ENCODE assay signal across 20 cellular contexts in genomic region chr3:171190668-171191067, GRCh38.
DNase-seq lines count a peak whose midpoint lies in the region; ATAC-seq, FAIRE-seq and TF ChIP-seq lines count a peak whose summit lies in the region.
"Had no signal": no experiment of that assay in that cellular context is flagged by ENCODE, and none has a peak within 500 bp of the region (broad histone marks: within the 10 kb centered on the region; RNA-seq: fewer than 3 reads in every experiment).

No MANE protein-coding gene starts in this region.

- BruUV-seq in MCF 10A (replicated peaks; lab: Mats Ljungman, UMichigan): no TSS peak

- H3K27me3 ChIP-seq in breast epithelium: no peaks in the 10 kb centered on the region
- H3K27me3 ChIP-seq in small intestine (ENCODE audit: control insufficient read depth in 2 of 2, insufficient read depth in 2 of 2, low read length in 2 of 2): no peaks in the 10 kb centered on the region
- H3K27me3 ChIP-seq: SJSA1 had no signal

- TF ChIP-seq CTCF in MCF 10A (IDR thresholded peaks at IDR 0.05; ENCODE audit: unreplicated experiment): no peak
- TF ChIP-seq CTCF in breast epithelium (IDR thresholded peaks at IDR 0.05): no peak

- peaks cover 19% of the 10 kb centered on the region for H3K4me1 Mint-ChIP-seq in MCF 10A (ENCODE audit: insufficient read depth, unreplicated experiment)

- no peaks in the 10 kb centered on the region for H3K36me3 ChIP-seq in breast epithelium
- H3K36me3 ChIP-seq in small intestine (ENCODE audit: control insufficient read depth in 2 of 2, insufficient read depth in 2 of 2, low read length in 2 of 2): peaks cover 0 to 3% of the 10 kb centered on the region in 2 donors
- H3K36me3 ChIP-seq: SJSA1 had no signal

- DNase-seq in MCF 10A (ENCODE audit: unreplicated experiment) (peak; percentile 48), breast epithelium (ENCODE audit: low spot score in 2 of 2) (no peak), HTR-8/SVneo (ENCODE audit: insufficient read length, low spot score) (peak; percentile 15), amniotic epithelial cell (ENCODE audit: low read depth) (peak; percentile 43), small intestine (peak; percentile 36), T-helper 9 cell (no peak)
- DNase-seq: activated CD4-positive, alpha-beta T cell treated with anti-CD3 and anti-CD28 coated beads, Interleukin-2, amount 50 U/mL, for 1 hour; activated T-cell treated with anti-CD3 and anti-CD28 coated beads, Interleukin-2, amount 50 U/mL, for 48 hours; amniotic stem cell; CD8-positive, alpha-beta memory T cell; cerebellar nuclear complex; hypothalamus; MV-4-11; NCI-H1930; NCI-H446; psoas muscle; stimulated activated naive CD8-positive, alpha-beta T cell treated with anti-CD3 and anti-CD28 coated beads, Interleukin-15, Interleukin-2, amounts not matched to agents 100 U/mL and 50 U/mL, for 24 hours had no signal

- intact Hi-C loops in MCF 10A (cut with micrococcal nuclease): loop anchor here (5.0 to 10.0 kb wide), 2 partner anchors 92 to 164 kb away; no protein-coding TSS in a partner anchor
- intact Hi-C loops in breast epithelium (cut with DNase I; ENCODE audit: low total_unique reads): no loop called here

- no peaks in the 10 kb centered on the region for H3K9me3 Mint-ChIP-seq in MCF 10A (ENCODE audit: unreplicated experiment)
- H3K9me3 Mint-ChIP-seq: CD8-positive, alpha-beta memory T cell had no signal

- POLR2A ChIA-PET in MCF 10A (lab: Yijun Ruan, JAX): interaction anchor here (0.7 kb wide), 1 partner anchor 163 kb away, joined by 3 read pairs; no protein-coding TSS in a partner anchor

- H3K4me3 ChIP-seq in breast epithelium (no peak overlapping the region), small intestine (ENCODE audit: low read depth in 1 of 2, low read length in 2 of 2) (no peak overlapping the region)
- H3K4me3 ChIP-seq: psoas muscle, SJSA1 had no signal

- no peak overlapping the region for H3K27ac Mint-ChIP-seq in MCF 10A (ENCODE audit: low read depth, unreplicated experiment)

- FAIRE-seq in HTR-8/SVneo (lab: Jason Lieb, UNC) (no peak), small intestine (lab: Jason Lieb, UNC) (no peak)

- no peak for TF ChIP-seq POLR2A in breast epithelium (IDR thresholded peaks at IDR 0.05)

- H3K27ac ChIP-seq in breast epithelium (no peak overlapping the region), small intestine (ENCODE audit: low read depth in 1 of 2, low read length in 1 of 2) (no peak overlapping the region)
- H3K27ac ChIP-seq: psoas muscle, SJSA1 had no signal

- H3K27me3 Mint-ChIP-seq in MCF 10A (ENCODE audit: insufficient read depth, unreplicated experiment): no peaks in the 10 kb centered on the region
- H3K27me3 Mint-ChIP-seq: CD8-positive, alpha-beta memory T cell had no signal

- no peaks in the 10 kb centered on the region for H3K9me3 ChIP-seq in breast epithelium
- no peaks in the 10 kb centered on the region for H3K9me3 ChIP-seq in small intestine (ENCODE audit: control insufficient read depth, low read depth)
- H3K9me3 ChIP-seq: psoas muscle, SJSA1 had no signal

- WGBS in small intestine, 3 donors: 38 to 66% (median 61%) methylated on average over 1 of the region's 1 CpG

- CTCF ChIA-PET in MCF 10A (lab: Yijun Ruan, JAX): interaction anchor here (0.6 to 0.8 kb wide), 2 partner anchors 23 to 309 kb away, joined by 3 to 4 read pairs; no protein-coding TSS in a partner anchor

- ATAC-seq in HG03457 (IDR thresholded peaks at IDR 0.05; ENCODE audit: unreplicated experiment) (no peak), HG03571 (IDR thresholded peaks at IDR 0.05; ENCODE audit: unreplicated experiment) (no peak)
- ATAC-seq: psoas muscle; stimulated activated naive CD8-positive, alpha-beta T cell treated with anti-CD3 and anti-CD28 coated beads, Interleukin-15, Interleukin-2, amounts not matched to agents 100 U/mL and 50 U/mL, for 24 hours had no signal

- no peaks in the 10 kb centered on the region for H3K36me3 Mint-ChIP-seq in MCF 10A (ENCODE audit: insufficient read depth, unreplicated experiment)

- H3K4me1 ChIP-seq in breast epithelium (no peaks in the 10 kb centered on the region), small intestine (ENCODE audit: control insufficient read depth in 2 of 2, insufficient read depth in 1 of 2, low read depth in 1 of 2, low read length in 1 of 2) (peaks cover 0 to 3% of the 10 kb centered on the region in 2 donors)

- no peak overlapping the region for H3K4me3 Mint-ChIP-seq in MCF 10A (ENCODE audit: unreplicated experiment)
- H3K4me3 Mint-ChIP-seq: CD8-positive, alpha-beta memory T cell had no signal

Comparison
In these comparisons a context has a peak if more than half of its experiments do, and no peak if none do; other contexts are left out.
1. DNase-seq: peak in MCF 10A (single experiment), HTR-8/SVneo (single experiment), amniotic epithelial cell (single experiment) and small intestine (single experiment); none in breast epithelium (0 of 2) and T-helper 9 cell (single experiment).